In the genomic region with DNA sequence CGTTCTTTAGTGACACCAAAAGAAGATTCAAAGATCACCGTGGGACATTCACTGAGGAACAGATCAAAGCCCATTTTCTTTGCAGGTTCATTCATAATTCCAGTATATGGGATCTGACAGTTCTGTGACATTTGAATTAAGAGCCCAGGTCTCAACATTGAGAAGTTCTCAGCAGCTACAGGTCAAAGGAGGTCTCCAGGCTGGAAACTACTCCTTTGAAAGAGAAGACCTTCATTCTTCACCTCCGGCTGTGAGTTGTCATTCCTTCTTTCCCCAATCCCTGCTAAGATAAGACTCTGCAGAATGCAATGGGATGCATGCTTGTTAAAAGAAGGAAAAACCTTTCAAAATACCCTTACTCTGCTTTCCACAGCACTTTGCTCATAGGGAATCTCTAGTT, we compare ENCODE assay signal across 25 cellular contexts.
"Had no signal": no experiment of that assay in that cellular context is flagged by ENCODE, and none has a peak within 500 bp of the region (broad histone marks: within the 10 kb centered on the region; RNA-seq: fewer than 3 reads in every experiment).

No MANE protein-coding gene starts in this region.

- H3K4me3 Mint-ChIP-seq: dendritic cell treated with granulocyte-macrophage colony-stimulating factor and Interleukin-4, amounts not matched to agents 40 ng/mL and 50 ng/mL, for 4 days; effector memory CD8-positive, alpha-beta T cell; endodermal cell had no signal

- H3K27ac Mint-ChIP-seq: dendritic cell treated with granulocyte-macrophage colony-stimulating factor and Interleukin-4, amounts not matched to agents 40 ng/mL and 50 ng/mL, for 4 days; effector memory CD8-positive, alpha-beta T cell; endodermal cell had no signal

- H3K36me3 ChIP-seq: colonic mucosa, esophagus muscularis mucosa, esophagus squamous epithelium, gastrocnemius medialis, gastroesophageal sphincter, heart left ventricle, heart right ventricle had no signal

- H3K27ac ChIP-seq: colonic mucosa, coronary artery, dorsolateral prefrontal cortex, epithelial cell of prostate, esophagus muscularis mucosa, esophagus squamous epithelium, foreskin keratinocyte, gastrocnemius medialis, gastroesophageal sphincter, heart left ventricle, heart right ventricle, hepatocyte had no signal

- H2AFZ ChIP-seq: hepatocyte had no signal

- H3K79me2 ChIP-seq: hepatocyte had no signal

- H3K4me3 ChIP-seq: colonic mucosa, coronary artery, dorsolateral prefrontal cortex, esophagus muscularis mucosa, esophagus squamous epithelium, gastrocnemius medialis, gastroesophageal sphincter, heart left ventricle, heart right ventricle, hepatocyte had no signal

- H3K4me1 ChIP-seq: colonic mucosa, esophagus squamous epithelium, foreskin keratinocyte, gastrocnemius medialis had no signal

- H3K4me2 ChIP-seq: hepatocyte had no signal

- H3K27me3 ChIP-seq: colonic mucosa, dorsolateral prefrontal cortex, esophagus muscularis mucosa, foreskin keratinocyte, gastrocnemius medialis, gastroesophageal sphincter, heart left ventricle, heart right ventricle, hepatocyte had no signal

- DNase-seq: colonic mucosa; cortex of kidney; dermis blood vessel endothelial cell; dorsolateral prefrontal cortex; effector CD4-positive, alpha-beta T cell; effector CD8-positive, alpha-beta T cell; effector memory CD4-positive, alpha-beta T cell; effector memory CD8-positive, alpha-beta T cell; endodermal cell; erythroblast; esophagus squamous epithelium; foreskin fibroblast; foreskin keratinocyte; foreskin melanocyte; gastrocnemius medialis; glutamatergic neuron; heart left ventricle; heart right ventricle had no signal

- ATAC-seq: effector memory CD8-positive, alpha-beta T cell; esophagus mucosa; foreskin keratinocyte; gastrocnemius medialis; gastroesophageal sphincter; heart left ventricle; heart right ventricle had no signal

- H3K9me3 ChIP-seq: colonic mucosa, esophagus squamous epithelium, gastrocnemius medialis had no signal

- H3K9me3 Mint-ChIP-seq: effector memory CD8-positive, alpha-beta T cell had no signal
